25 cellular contexts compared by ENCODE assay signal in genomic region chr1:47991698-47992097, GRCh38. TPM values are rescaled to one million over a fixed set of nuclear protein-coding genes. Genes with fewer than 3 reads are reported as not detected.
"Had no signal": no experiment of that assay in that cellular context is flagged by ENCODE, and none has a peak within 500 bp of the region (broad histone marks: within the 10 kb centered on the region; RNA-seq: fewer than 3 reads in every experiment).

No MANE protein-coding gene starts in this region.

- FAIRE-seq: islet of Langerhans had no signal

- H3K27me3 ChIP-seq: right lobe of liver had no signal

- H3K27ac ChIP-seq: SJSA1 had no signal

- H3K36me3 ChIP-seq: right lobe of liver, SJSA1, thoracic aorta had no signal

- DNase-seq: activated CD4-positive, alpha-beta memory T cell treated with anti-CD3 and anti-CD28 coated beads, Interleukin-2, amount 10 ng/mL, durations not matched to agents 7 days and 5 days; activated CD4-positive, alpha-beta T cell treated with anti-CD3 and anti-CD28 coated beads for 48 hours; activated CD4-positive, CD25-positive, alpha-beta regulatory T cell; activated CD8-positive, alpha-beta memory T cell treated with anti-CD3 and anti-CD28 coated beads, Interleukin-2, amount 10 ng/mL, durations not matched to agents 7 days and 5 days; activated naive CD4-positive, alpha-beta T cell; activated naive CD8-positive, alpha-beta T cell treated with anti-CD3 and anti-CD28 coated beads for 36 hours; amygdala; cortex of kidney; effector CD4-positive, alpha-beta T cell; foreskin melanocyte; glutamatergic neuron; hippocampal formation; left colon; stimulated activated CD4-positive, alpha-beta T cell treated with anti-CD3 and anti-CD28 coated beads, Interleukin-4, amount 100 ng/mL, for 24 hours had no signal

- H3K9me3 ChIP-seq: esophagus muscularis mucosa, right lobe of liver, SJSA1, thoracic aorta had no signal

- H3K4me2 ChIP-seq: smooth muscle cell had no signal

- H3K4me3 ChIP-seq: right lobe of liver, SJSA1, smooth muscle cell had no signal

RNA-seq across cellular contexts. Expression of gene TRABD2B, which starts 5.5 kb away (rescaled TPM):
- total RNA-seq: activated CD4-positive, alpha-beta memory T cell treated with anti-CD3 and anti-CD28 coated beads, Interleukin-2, amount 10 ng/mL, durations not matched to agents 7 days and 5 days; activated CD8-positive, alpha-beta memory T cell treated with anti-CD3 and anti-CD28 coated beads, Interleukin-2, amount 10 ng/mL, durations not matched to agents 7 days and 5 days; activated naive CD8-positive, alpha-beta T cell treated with anti-CD3 and anti-CD28 coated beads for 36 hours; activated T-helper 17 cell treated with anti-CD3 and anti-CD28 coated beads, Interleukin-2, amount 50 U/mL, for 72 hours; lung microvascular endothelial cell; myocyte; osteocyte; pulmonary artery endothelial cell had no signal
